Comparison of ENCODE assay signal across 27 cellular contexts in the genomic region with DNA sequence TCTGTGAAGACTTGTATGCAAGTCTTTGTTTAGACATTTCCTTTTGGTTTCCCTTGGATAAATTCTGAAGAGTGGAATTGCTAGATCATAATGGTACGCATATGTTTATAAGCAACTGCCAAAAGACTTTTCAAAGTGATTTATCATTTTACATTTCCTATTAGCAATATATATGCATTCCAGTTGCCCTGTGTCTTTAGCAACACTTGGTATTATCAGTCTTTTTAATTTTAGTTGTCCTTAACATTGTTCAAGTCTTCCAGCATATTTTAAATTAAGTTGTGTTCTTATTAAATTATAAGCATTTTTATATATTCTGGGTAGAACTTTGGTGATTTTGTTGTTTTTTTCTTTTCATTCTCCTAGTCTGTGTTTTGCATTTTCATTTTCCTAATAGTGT.
"Had no signal": no experiment of that assay in that cellular context is flagged by ENCODE, and none has a peak within 500 bp of the region (broad histone marks: within the 10 kb centered on the region; RNA-seq: fewer than 3 reads in every experiment).

No MANE protein-coding gene starts in this region.

- H3K4me2 ChIP-seq: neural progenitor cell had no signal

- H3K9me3 ChIP-seq: ovary, right lobe of liver, thyroid gland, tibial nerve, upper lobe of left lung, vagina had no signal

- H3K4me1 ChIP-seq: psoas muscle, right lobe of liver, stomach, thyroid gland, tibial nerve, upper lobe of left lung, vagina had no signal

- H3K36me3 Mint-ChIP-seq: neural progenitor cell; stimulated activated effector memory CD8-positive, alpha-beta T cell treated with anti-CD3 and anti-CD28 coated beads, Interleukin-12 subunit alpha, Interleukin-12 subunit beta, amount 100 ng/mL, for 72 hours; stimulated activated naive B cell treated with anti-CD40 and anti-IgM and Interleukin-4, amounts not matched to agents 10 μg/mL and 1 μg/mL and 100 μg/mL, for 72 hours had no signal

- H3K36me3 ChIP-seq: neural progenitor cell, ovary, right lobe of liver, sigmoid colon, stomach, thoracic aorta, thyroid gland, tibial nerve, upper lobe of left lung, vagina had no signal

- H3K9me3 Mint-ChIP-seq: neural progenitor cell had no signal

- H3K27ac Mint-ChIP-seq: nephron; neural progenitor cell; progenitor cell of endocrine pancreas; stimulated activated effector memory CD8-positive, alpha-beta T cell treated with anti-CD3 and anti-CD28 coated beads, Interleukin-12 subunit alpha, Interleukin-12 subunit beta, amount 100 ng/mL, for 72 hours; stimulated activated naive B cell treated with anti-CD40 and anti-IgM and Interleukin-4, amounts not matched to agents 10 μg/mL and 1 μg/mL and 100 μg/mL, for 72 hours; stimulated activated naive CD8-positive, alpha-beta T cell treated with anti-CD3 and anti-CD28 coated beads, Interleukin-15, Interleukin-2, amounts not matched to agents 100 ng/mL and 50 ng/mL, for 24 hours had no signal

- ATAC-seq: psoas muscle; right cardiac atrium; right lobe of liver; stimulated activated effector memory CD8-positive, alpha-beta T cell treated with anti-CD3 and anti-CD28 coated beads, Interleukin-12 subunit alpha, Interleukin-12 subunit beta, amount 100 ng/mL, for 72 hours; stimulated activated naive B cell treated with anti-CD40 and anti-IgM and Interleukin-4, amounts not matched to agents 10 μg/mL and 1 μg/mL and 100 μg/mL, for 72 hours had no signal

- H3K4me3 ChIP-seq: neural progenitor cell, ovary, psoas muscle, right lobe of liver, sigmoid colon, stomach, thoracic aorta, thyroid gland, tibial nerve, upper lobe of left lung, vagina had no signal

- DNase-seq: occipital lobe; ovary; posterior cingulate gyrus; psoas muscle; right cardiac atrium; right lobe of liver; sigmoid colon; small intestine; stimulated activated CD4-positive, alpha-beta T cell treated with anti-CD3 and anti-CD28 coated beads, Interleukin-15, amount 100 ng/mL, for 24 hours; stimulated activated CD4-positive, alpha-beta T cell treated with anti-CD3 and anti-CD28 coated beads, Interleukin-2, amount 100 ng/mL, for 24 hours; stimulated activated CD4-positive, alpha-beta T cell treated with anti-CD3 and anti-CD28 coated beads, Interleukin-2, amount 100 ng/mL, for 48 hours; stimulated activated CD4-positive, alpha-beta T cell treated with anti-CD3 and anti-CD28 coated beads, Interleukin-4, amount 100 ng/mL, for 24 hours; stimulated activated naive B cell treated with anti-CD40 and anti-IgM and Interleukin-4, amounts not matched to agents 10 μg/mL and 1 μg/mL and 100 μg/mL, for 72 hours; stimulated activated naive CD4-positive, alpha-beta T cell treated with Interleukin-2 at 50 U/mL for 16 hours; stomach; thyroid gland; trophoblast cell; upper lobe of left lung had no signal

- H3K27me3 Mint-ChIP-seq: progenitor cell of endocrine pancreas had no signal

- H3K4me3 Mint-ChIP-seq: nephron; neural progenitor cell; stimulated activated effector memory CD8-positive, alpha-beta T cell treated with anti-CD3 and anti-CD28 coated beads, Interleukin-12 subunit alpha, Interleukin-12 subunit beta, amount 100 ng/mL, for 72 hours; stimulated activated naive B cell treated with anti-CD40 and anti-IgM and Interleukin-4, amounts not matched to agents 10 μg/mL and 1 μg/mL and 100 μg/mL, for 72 hours; stimulated activated naive CD8-positive, alpha-beta T cell treated with anti-CD3 and anti-CD28 coated beads, Interleukin-15, Interleukin-2, amounts not matched to agents 100 ng/mL and 50 ng/mL, for 24 hours had no signal

- H3K27ac ChIP-seq: neural progenitor cell, ovary, parathyroid adenoma, psoas muscle, right lobe of liver, sigmoid colon, stomach, thoracic aorta, thyroid gland, tibial nerve, upper lobe of left lung, vagina had no signal

- H3K4me1 Mint-ChIP-seq: stimulated activated effector memory CD8-positive, alpha-beta T cell treated with anti-CD3 and anti-CD28 coated beads, Interleukin-12 subunit alpha, Interleukin-12 subunit beta, amount 100 ng/mL, for 72 hours; stimulated activated naive B cell treated with anti-CD40 and anti-IgM and Interleukin-4, amounts not matched to agents 10 μg/mL and 1 μg/mL and 100 μg/mL, for 72 hours had no signal

- H3K79me2 ChIP-seq: parathyroid adenoma had no signal

- H3K27me3 ChIP-seq: neural progenitor cell, ovary, right lobe of liver, sigmoid colon, stomach, thyroid gland, tibial nerve, upper lobe of left lung, vagina had no signal

- H2AFZ ChIP-seq: neural progenitor cell, parathyroid adenoma had no signal
